18 cellular contexts compared by ENCODE assay signal in genomic region chr15:22420340-22420739, GRCh38. TPM values are rescaled to one million over a fixed set of nuclear protein-coding genes. Genes with fewer than 3 reads are reported as not detected.
"Had no signal": no experiment of that assay in that cellular context is flagged by ENCODE, and none has a peak within 500 bp of the region (broad histone marks: within the 10 kb centered on the region; RNA-seq: fewer than 3 reads in every experiment).

No MANE protein-coding gene starts in this region.

RNA-seq across cellular contexts. Expression of gene GOLGA6L22, which starts 38.4 kb away (rescaled TPM):
- total RNA-seq: naive thymus-derived CD4-positive, alpha-beta T cell; natural killer cell; occipital lobe; osteoblast; pulmonary artery endothelial cell; right atrium auricular region; sciatic nerve; smooth muscle cell; subcutaneous adipose tissue; temporal lobe; thoracic aorta; thyroid gland; tibial nerve; upper lobe of left lung; urinary bladder; uterus had no signal
- polyA plus RNA-seq: naive thymus-derived CD4-positive, alpha-beta T cell; neural cell; smooth muscle cell; stomach; urinary bladder had no signal
